Comparison of ENCODE assay signal across 8 cellular contexts in the genomic region with DNA sequence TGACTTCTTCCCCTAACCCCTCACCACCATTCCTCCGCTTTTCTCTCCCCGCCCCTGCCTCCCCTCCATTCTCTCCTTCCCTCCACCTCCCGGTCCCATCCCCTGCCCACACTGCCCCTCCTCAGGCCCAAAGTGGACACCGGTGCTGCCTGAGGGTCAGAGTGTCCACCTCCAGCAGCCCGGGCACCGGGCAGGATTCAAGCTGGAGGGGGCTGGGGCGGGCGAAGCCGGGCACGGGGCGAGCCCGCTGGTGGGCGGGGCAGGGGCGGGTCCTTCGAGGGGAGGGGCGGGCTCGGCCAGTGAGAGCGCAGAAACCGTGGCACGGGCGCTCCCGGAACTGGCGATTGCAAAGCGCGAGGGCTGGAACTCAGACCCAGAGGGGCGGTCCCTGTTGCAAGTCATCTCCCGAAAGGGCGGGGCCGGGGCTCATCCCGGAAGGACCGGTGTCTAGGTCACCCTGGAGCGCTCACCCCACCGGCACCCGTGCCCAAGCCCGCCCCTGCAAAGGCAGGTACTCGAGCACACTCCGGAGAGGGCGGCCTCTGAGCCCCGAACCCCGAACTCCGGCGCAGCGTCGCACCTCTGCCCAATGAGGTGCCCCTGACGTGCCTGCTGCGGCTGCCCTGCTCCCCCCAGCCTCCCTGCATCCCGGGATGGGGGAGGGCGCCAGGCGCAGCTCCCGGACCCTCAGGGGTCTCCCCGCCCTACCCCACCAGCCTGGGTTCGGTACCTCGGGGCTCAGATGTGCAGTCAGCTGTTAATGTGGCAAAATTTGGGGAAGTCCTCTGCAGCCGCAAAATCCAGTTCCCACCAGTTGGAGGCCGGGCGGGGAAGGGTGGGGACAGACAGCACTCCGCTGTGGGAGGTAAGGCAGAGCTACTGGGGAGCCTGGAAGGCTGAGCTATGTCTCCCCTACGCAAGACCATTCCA. TPM values are rescaled to one million over a fixed set of nuclear protein-coding genes. Genes with fewer than 3 reads are reported as not detected.
DNase-seq lines count a peak whose midpoint lies in the region; ATAC-seq and TF ChIP-seq lines count a peak whose summit lies in the region.

No MANE protein-coding gene starts in this region.

- CTCF ChIA-PET in activated CD8-positive, alpha-beta T cell treated with anti-CD3 and anti-CD28 coated beads, Interleukin-2, amount 10 ng/mL, durations not matched to agents 7 days and 5 days (lab: Charles Lee) = interaction anchor here (1.0 to 3.6 kb wide), 5 partner anchors 10 to 369 kb away, joined by 3 to 42 read pairs (median 5); a partner anchor contains a TSS

- peak overlapping the region; percentile 35 for H3K18ac ChIP-seq in mesendoderm (ENCODE audit: low read length)

- H3K36me3 Mint-ChIP-seq in CD14-positive monocyte = peaks cover 30 to 44% of the 10 kb centered on the region in 2 donors
- peaks cover 8% of the 10 kb centered on the region for H3K36me3 Mint-ChIP-seq in activated CD8-positive, alpha-beta T cell treated with anti-CD3 and anti-CD28 coated beads, Interleukin-2, amount 10 ng/mL, durations not matched to agents 7 days and 5 days (ENCODE audit: low read depth)

- DNase-seq in CD14-positive monocyte (ENCODE audit: low spot score) (peak; percentile 96), NCI-H82 (lab: John Stamatoyannopoulos, UW) (peak; percentile 86), mesendoderm (peak; percentile 95)
- peak; percentile 97 for DNase-seq in activated CD8-positive, alpha-beta T cell treated with anti-CD3 and anti-CD28 coated beads, Interleukin-2, amount 10 ng/mL, durations not matched to agents 7 days and 5 days
- DNase-seq in effector memory CD4-positive, alpha-beta T cell = peak; percentile 85 to 90 (median 86)
- peak; percentile 76 for DNase-seq in stimulated activated CD8-positive, alpha-beta memory T cell treated with anti-CD3 and anti-CD28 coated beads, Interleukin-15, amount 100 ng/mL, for 1 hour (ENCODE audit: low read depth)

- peak overlapping the region; percentile 74 to 79 for H3K4me3 Mint-ChIP-seq in CD14-positive monocyte
- peak overlapping the region; percentile 73 for H3K4me3 Mint-ChIP-seq in activated CD8-positive, alpha-beta T cell treated with anti-CD3 and anti-CD28 coated beads, Interleukin-2, amount 10 ng/mL, durations not matched to agents 7 days and 5 days

- H3K27me3 ChIP-seq in effector memory CD4-positive, alpha-beta T cell (replicated peaks; ENCODE audit: control insufficient read depth, insufficient read depth, low read length, poor library complexity, severe bottlenecking) = no peaks in the 10 kb centered on the region
- H3K27me3 ChIP-seq in mesendoderm (ENCODE audit: insufficient read depth, low read length, poor library complexity) = no peaks in the 10 kb centered on the region

- H3K4me1 ChIP-seq in effector memory CD4-positive, alpha-beta T cell (ENCODE audit: control insufficient read depth, insufficient read depth, low read length, poor library complexity, severe bottlenecking) = peaks cover 31% of the 10 kb centered on the region
- no peaks in the 10 kb centered on the region for H3K4me1 ChIP-seq in mesendoderm (ENCODE audit: control insufficient read depth, low read depth, low read length)

- H3K9me3 Mint-ChIP-seq in CD14-positive monocyte = peaks cover 7 to 13% (median 12%) of the 10 kb centered on the region in 7 donors
- no peaks in the 10 kb centered on the region for H3K9me3 Mint-ChIP-seq in activated CD8-positive, alpha-beta T cell treated with anti-CD3 and anti-CD28 coated beads, Interleukin-2, amount 10 ng/mL, durations not matched to agents 7 days and 5 days (ENCODE audit: insufficient read depth)

- H3K4ac ChIP-seq in mesendoderm (ENCODE audit: low read depth, low read length) = no peak overlapping the region

- POLR2A ChIA-PET in activated CD8-positive, alpha-beta T cell treated with anti-CD3 and anti-CD28 coated beads, Interleukin-2, amount 10 ng/mL, durations not matched to agents 7 days and 5 days (lab: Charles Lee) = interaction anchor here (0.6 to 0.9 kb wide), 4 partner anchors 9 to 437 kb away, joined by 3 read pairs; no protein-coding TSS in a partner anchor

- peak overlapping the region; percentile 79 for H3K9ac ChIP-seq in mesendoderm (ENCODE audit: low read length)

- H3K79me2 ChIP-seq in mesendoderm (ENCODE audit: control insufficient read depth, insufficient read depth, low read length) = no peaks in the 10 kb centered on the region

- H2BK15ac ChIP-seq in mesendoderm (replicated peaks; ENCODE audit: low read depth) = no peak overlapping the region

- H3K23ac ChIP-seq in mesendoderm (ENCODE audit: low read length) = no peak overlapping the region

- intact Hi-C loops in CD14-positive monocyte (cut with micrococcal nuclease) = no loop called here

- no peaks in the 10 kb centered on the region for H3K79me1 ChIP-seq in mesendoderm (ENCODE audit: low read length)

- peaks cover 0 to 9% (median 5%) of the 10 kb centered on the region in 3 donors for H3K27me3 Mint-ChIP-seq in CD14-positive monocyte (ENCODE audit: low read depth in 3 of 3)
- no peaks in the 10 kb centered on the region for H3K27me3 Mint-ChIP-seq in activated CD8-positive, alpha-beta T cell treated with anti-CD3 and anti-CD28 coated beads, Interleukin-2, amount 10 ng/mL, durations not matched to agents 7 days and 5 days (ENCODE audit: low read depth)

- H2BK120ac ChIP-seq in mesendoderm (ENCODE audit: low read depth, low read length) = no peak overlapping the region

- H3K4me3 ChIP-seq in effector memory CD4-positive, alpha-beta T cell (ENCODE audit: insufficient read depth, low read depth, low read length, poor library complexity, severe bottlenecking) = peak overlapping the region; percentile 79
- H3K4me3 ChIP-seq in mesendoderm (ENCODE audit: low read length) = peak overlapping the region; percentile 67

- H3K4me2 ChIP-seq in mesendoderm (ENCODE audit: low read length) = peak overlapping the region; percentile 79

- ATAC-seq in GM19351 (IDR thresholded peaks at IDR 0.05; ENCODE audit: unreplicated experiment) (peak; percentile 96), HG03469 (IDR thresholded peaks at IDR 0.05; ENCODE audit: unreplicated experiment) (peak; percentile 72)
- peak; percentile 94 for ATAC-seq in activated CD8-positive, alpha-beta T cell treated with anti-CD3 and anti-CD28 coated beads, Interleukin-2, amount 10 ng/mL, durations not matched to agents 7 days and 5 days

- no peak overlapping the region for H2AK5ac ChIP-seq in mesendoderm (ENCODE audit: low read length)

- H3K56ac ChIP-seq in mesendoderm (ENCODE audit: low read length) = peak overlapping the region; percentile 92

- TF ChIP-seq CTCF in CD14-positive monocyte (IDR thresholded peaks at IDR 0.05) = no peak

- no peaks in the 10 kb centered on the region for H3K9me3 ChIP-seq in effector memory CD4-positive, alpha-beta T cell (ENCODE audit: control insufficient read depth, low read length)

- H3K27ac Mint-ChIP-seq in CD14-positive monocyte = peak overlapping the region; percentile 81 to 97 (median 90)
- peak overlapping the region; percentile 81 for H3K27ac Mint-ChIP-seq in activated CD8-positive, alpha-beta T cell treated with anti-CD3 and anti-CD28 coated beads, Interleukin-2, amount 10 ng/mL, durations not matched to agents 7 days and 5 days

- H4K8ac ChIP-seq in mesendoderm (ENCODE audit: low read depth, low read length) = no peak overlapping the region

- no peaks in the 10 kb centered on the region for H3K36me3 ChIP-seq in effector memory CD4-positive, alpha-beta T cell (ENCODE audit: control insufficient read depth, insufficient read depth, low read length)
- H3K36me3 ChIP-seq in mesendoderm (ENCODE audit: control insufficient read depth, insufficient read depth, low read length) = no peaks in the 10 kb centered on the region

- no peak overlapping the region for H2BK5ac ChIP-seq in mesendoderm (ENCODE audit: low read length)

- peak overlapping the region; percentile 56 for H3K27ac ChIP-seq in effector memory CD4-positive, alpha-beta T cell (ENCODE audit: insufficient read depth, low read length, poor library complexity, severe bottlenecking)
- no peak overlapping the region for H3K27ac ChIP-seq in mesendoderm (ENCODE audit: low read depth, low read length)

- H3K4me1 Mint-ChIP-seq in CD14-positive monocyte = peaks cover 56% of the 10 kb centered on the region
- peaks cover 52% of the 10 kb centered on the region for H3K4me1 Mint-ChIP-seq in activated CD8-positive, alpha-beta T cell treated with anti-CD3 and anti-CD28 coated beads, Interleukin-2, amount 10 ng/mL, durations not matched to agents 7 days and 5 days (ENCODE audit: low read depth)

- H4K5ac ChIP-seq in mesendoderm (ENCODE audit: low read length) = no peak overlapping the region

- no CpG with 5 or more reads among the region's 58 CpGs for WGBS in mesendoderm (ENCODE audit: extremely low coverage, insufficient coverage, low lambda C conversion rate)

RNA-seq across cellular contexts. Expression of a gene that starts 16.5 kb away (rescaled TPM):
- 1 to 10 TPM; 3.2 to 4.7 TPM for polyA plus RNA-seq in CD14-positive monocyte
- under 1 TPM; 0.21 to 0.32 TPM for total RNA-seq in activated CD8-positive, alpha-beta T cell treated with anti-CD3 and anti-CD28 coated beads, Interleukin-2, amount 10 ng/mL, durations not matched to agents 7 days and 5 days
- polyA plus RNA-seq in mesendoderm (2013, experiment 1 of 2) = 4.1 TPM
- polyA plus RNA-seq in mesendoderm (2013, experiment 2 of 2) = 4.4 TPM

RNA-seq across cellular contexts. Expression of a gene that starts 27.1 kb away (rescaled TPM):
- 1 to 10 TPM; 2.6 to 4.7 TPM for polyA plus RNA-seq in CD14-positive monocyte
- 1 to 10 TPM; 1.3 to 2.6 TPM for total RNA-seq in activated CD8-positive, alpha-beta T cell treated with anti-CD3 and anti-CD28 coated beads, Interleukin-2, amount 10 ng/mL, durations not matched to agents 7 days and 5 days
- 18.5 TPM for polyA plus RNA-seq in mesendoderm (2013, experiment 1 of 2)
- 18.7 TPM for polyA plus RNA-seq in mesendoderm (2013, experiment 2 of 2)
